ENCODE assay signal across 9 cellular contexts in genomic region chr11:1825039-1825740, GRCh38. TPM values are rescaled to one million over a fixed set of nuclear protein-coding genes. Genes with fewer than 3 reads are reported as not detected.
DNase-seq lines count a peak whose midpoint lies in the region; ATAC-seq and TF ChIP-seq lines count a peak whose summit lies in the region.
"Had no signal": no experiment of that assay in that cellular context is flagged by ENCODE, and none has a peak within 500 bp of the region (broad histone marks: within the 10 kb centered on the region; RNA-seq: fewer than 3 reads in every experiment).

No MANE protein-coding gene starts in this region.

- peak; percentile 72 for ATAC-seq in mucosa of descending colon
- no peak for ATAC-seq in HG02938 (IDR thresholded peaks at IDR 0.05; ENCODE audit: unreplicated experiment)

- H3K4me1 ChIP-seq in Karpas-422 (ENCODE audit: low read length) = no peaks in the 10 kb centered on the region
- peaks cover 4% of the 10 kb centered on the region for H3K4me1 ChIP-seq in mucosa of descending colon (ENCODE audit: low read depth)

- H3K9me3 ChIP-seq in Karpas-422 (ENCODE audit: low read length) = no peaks in the 10 kb centered on the region
- H3K9me3 ChIP-seq in mucosa of descending colon = no peaks in the 10 kb centered on the region

- H3K27ac ChIP-seq in Karpas-422 (ENCODE audit: low read length) = no peak overlapping the region

- no peaks in the 10 kb centered on the region for H3K27me3 ChIP-seq in Karpas-422 (ENCODE audit: low read length)

- H3K36me3 ChIP-seq in Karpas-422 (ENCODE audit: insufficient read depth, low read length) (no peaks in the 10 kb centered on the region), mucosa of descending colon (ENCODE audit: low read depth) (no peaks in the 10 kb centered on the region)

- no peak overlapping the region for H3K9ac ChIP-seq in Karpas-422 (ENCODE audit: low read length)

- no peak overlapping the region for H2AFZ ChIP-seq in Karpas-422 (ENCODE audit: low read length)

- H4K20me1 ChIP-seq in Karpas-422 (ENCODE audit: insufficient read depth, low read depth, low read length) = 0 out of 2 replicates have a peak, but pooled peaks cover 3% of the 10 kb centered on the region

- intact Hi-C loops in mucosa of descending colon (cut with DNase I, micrococcal nuclease) = loop anchor here in 1 of 2 donors (5.0 kb wide), 1 partner anchor 133 kb away; no protein-coding TSS in a partner anchor

- DNase-seq in D341Med (ENCODE audit: low spot score) (peak; percentile 80), Karpas-422 (peak; percentile 81), cardiac fibroblast (ENCODE audit: low read depth in 2 of 2) (peak in 1 of 2 donors; percentile 56), mucosa of descending colon (peak in 2 of 3 donors; percentile 66 to 77), mesenteric fat pad (ENCODE audit: low spot score) (no peak), NCI-H748 (lab: John Stamatoyannopoulos, UW; ENCODE audit: unreplicated experiment) (no peak)
- DNase-seq in activated T-cell treated with anti-CD3 and anti-CD28 coated beads, Interleukin-2, amount 50 U/mL, for 1 hour = no peak

- H3K9me2 ChIP-seq in Karpas-422 (replicated peaks; ENCODE audit: insufficient read depth, low read length) = no peaks in the 10 kb centered on the region

- H3K79me2 ChIP-seq in Karpas-422 (ENCODE audit: low read length) = no peaks in the 10 kb centered on the region

- H3K4me3 ChIP-seq in Karpas-422 (ENCODE audit: low read length) = no peak overlapping the region
- H3K4me3 ChIP-seq in cardiac fibroblast (replicated peaks in 1 of 2; ENCODE audit: low read depth in 2 of 2, low read length in 2 of 2) = no peak overlapping the region
- H3K4me3 ChIP-seq in mucosa of descending colon = no peak overlapping the region

- TF ChIP-seq CTCF in cardiac fibroblast (IDR thresholded peaks at IDR 0.05; ENCODE audit: low read depth, low read length) = peak; percentile 54
- peak; percentile 48 for TF ChIP-seq CTCF in mucosa of descending colon (IDR thresholded peaks at IDR 0.05)

- no peak overlapping the region for H3K4me2 ChIP-seq in Karpas-422 (ENCODE audit: low read depth, low read length, poor library complexity, severe bottlenecking)

RNA-seq across cellular contexts. Expression of gene SYT8, which starts 9.6 kb away (rescaled TPM):
- total RNA-seq in Karpas-422 (2014; rRNA removed; shearing (Covaris generic); ENCODE audit: low replicate concordance) = 0.29 TPM in 1 of 2 replicates, not detected in the other
- 1 to 10 TPM in 2 of 3 donors, under 1 TPM in 1; 0.98 to 2.4 (median 2.1) TPM for total RNA-seq in mucosa of descending colon
- total RNA-seq in mesenteric fat pad = not detected
- total RNA-seq: endothelial cell of umbilical vein had no signal

RNA-seq across cellular contexts. Expression of gene TNNI2, which starts 13.6 kb away (rescaled TPM):
- total RNA-seq in Karpas-422 (2014; rRNA removed; shearing (Covaris generic); ENCODE audit: low replicate concordance) = 0.36 TPM in 1 of 2 replicates, not detected in the other
- total RNA-seq in mucosa of descending colon (under 1 TPM in 1 of 3 donors, not detected in 2; 0.46 TPM), mesenteric fat pad (0.64 TPM)
- total RNA-seq: endothelial cell of umbilical vein had no signal

RNA-seq across cellular contexts. Expression of gene LSP1, which starts 27.7 kb away (rescaled TPM):
- 46.9 and 115 TPM in 2 replicates for total RNA-seq in Karpas-422 (2014; rRNA removed; shearing (Covaris generic); ENCODE audit: low replicate concordance)
- total RNA-seq in mucosa of descending colon (10 to 100 TPM; 18.5 to 32.2 (median 23.6) TPM), mesenteric fat pad (46.4 TPM)
- total RNA-seq: endothelial cell of umbilical vein had no signal

Comparison
In these comparisons a context has a peak if more than half of its experiments do, and no peak if none do; other contexts are left out.
1. DNase-seq: peak in D341Med (single experiment), Karpas-422 (single experiment) and mucosa of descending colon (2 of 3); none in mesenteric fat pad (single experiment), NCI-H748 (single experiment) and activated T-cell treated with anti-CD3 and anti-CD28 coated beads, Interleukin-2, amount 50 U/mL, for 1 hour (single experiment).